In the genomic region with DNA sequence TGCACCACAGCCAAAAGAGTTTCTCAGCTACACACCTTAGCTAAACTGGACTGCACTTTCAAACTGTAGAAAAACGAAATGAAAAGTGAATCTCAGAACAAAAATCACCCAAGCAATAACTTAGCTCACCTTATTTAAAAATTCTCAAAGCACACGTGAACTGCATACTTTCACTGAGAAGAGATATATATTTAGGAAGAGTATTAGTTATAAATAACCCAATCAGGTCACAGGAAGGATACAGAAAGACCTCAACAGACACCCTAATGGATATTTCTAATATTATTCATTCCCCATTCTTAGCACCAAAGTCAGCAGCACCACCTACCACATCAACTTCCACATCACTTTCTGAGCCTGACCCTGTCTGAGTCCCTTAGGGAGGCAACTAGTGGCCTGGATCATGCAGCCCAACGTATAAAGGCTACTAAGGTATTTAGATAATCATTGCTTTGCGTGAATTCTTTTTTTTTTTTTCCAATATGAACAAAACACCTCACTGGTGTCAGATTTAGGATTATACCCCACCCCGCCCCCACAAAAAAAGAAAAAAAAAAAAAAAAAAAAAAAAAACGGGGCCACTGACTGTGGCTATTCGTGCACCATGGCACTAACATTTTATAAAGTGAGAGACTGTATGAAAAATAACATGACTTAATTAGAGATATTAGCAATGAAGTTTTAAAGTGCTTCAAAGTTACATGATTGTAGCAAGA, we compare ENCODE assay signal across 8 cellular contexts. TPM values are rescaled to one million over a fixed set of nuclear protein-coding genes. Genes with fewer than 3 reads are reported as not detected.
DNase-seq lines count a peak whose midpoint lies in the region; ATAC-seq and TF ChIP-seq lines count a peak whose summit lies in the region.

No MANE protein-coding gene starts in this region.

- peaks cover 2% of the 10 kb centered on the region for H3K9me3 Mint-ChIP-seq in neural progenitor cell

- H4K20me1 ChIP-seq in mammary epithelial cell (ENCODE audit: insufficient read depth, low read length) (no peaks in the 10 kb centered on the region), neural progenitor cell (ENCODE audit: low read depth) (peaks cover 27% of the 10 kb centered on the region)

- H3K9ac ChIP-seq in mammary epithelial cell (ENCODE audit: insufficient read depth, low read length), result peak overlapping the region; percentile 57
- H3K9ac ChIP-seq in neural progenitor cell, result no peak overlapping the region

- WGBS in mammary epithelial cell (ENCODE audit: low coverage, missing lambda C conversion rate), result 24% methylated on average over 7 of the region's 7 CpGs
- WGBS in testis, 2 donors, result 39 to 41% methylated on average over 7 of the region's 7 CpGs

- H3F3A ChIP-seq in neural progenitor cell (ENCODE audit: low read depth), result peaks cover 7% of the 10 kb centered on the region

- peak overlapping the region; percentile 97 for H3K4me3 Mint-ChIP-seq in neural progenitor cell

- peaks cover 4% of the 10 kb centered on the region for H3K36me3 Mint-ChIP-seq in neural progenitor cell

- H3K4me2 ChIP-seq in mammary epithelial cell (ENCODE audit: insufficient read depth, low read depth, low read length) (peak overlapping the region; percentile 94), neural progenitor cell (peak overlapping the region; percentile 83)

- CTCF ChIA-PET in mammary epithelial cell (lab: Charles Lee; ENCODE audit: low non-redundant PET), result interaction anchor here (0.6 kb wide), 3 partner anchors 19 to 132 kb away, joined by 3 to 4 read pairs (median 4); no protein-coding TSS in a partner anchor

- in situ Hi-C loops in ACHN (cut with HindIII; ENCODE audit: low pct_ligation_motif_present, low pct_unique_long_range_greater_than_20kb, low sequenced_read_pairs) (no loop called here), mammary epithelial cell (cut with MboI; ENCODE audit: low sequenced_read_pairs in 2 of 2) (no loop called here)

- no peaks in the 10 kb centered on the region for H3K27me3 Mint-ChIP-seq in neural progenitor cell (ENCODE audit: insufficient read depth, low read depth)

- ATAC-seq in GM18868 (IDR thresholded peaks at IDR 0.05; ENCODE audit: unreplicated experiment) (peak; percentile 30), HG03439 (IDR thresholded peaks at IDR 0.05; ENCODE audit: unreplicated experiment) (peak; percentile 27)

- H3K9me3 ChIP-seq in mammary epithelial cell (replicated peaks; ENCODE audit: insufficient read depth, low read length) (no peaks in the 10 kb centered on the region), neural progenitor cell (ENCODE audit: low read depth) (no peaks in the 10 kb centered on the region), testis (no peaks in the 10 kb centered on the region)

- H3K27me3 ChIP-seq in mammary epithelial cell (ENCODE audit: insufficient read depth, low read length) (no peaks in the 10 kb centered on the region), neural progenitor cell (no peaks in the 10 kb centered on the region), testis (no peaks in the 10 kb centered on the region)

- dilution Hi-C loops in mammary epithelial cell (cut with HindIII; ENCODE audit: low sequenced_read_pairs), result no loop called here

- intact Hi-C loops in mammary epithelial cell (cut with micrococcal nuclease), result no loop called here
- intact Hi-C loops in testis (cut with DNase I; ENCODE audit: low total_unique reads), result no loop called here

- no peak for TF ChIP-seq POLR2A in testis (IDR thresholded peaks at IDR 0.05)

- TF ChIP-seq CTCF in mammary epithelial cell (conservative IDR thresholded peaks at IDR 0.05 in 1 of 2, IDR thresholded peaks at IDR 0.05 in 1 of 2; ENCODE audit: extremely low read depth in 1 of 2, insufficient read depth in 1 of 2, low read depth in 1 of 2, low read length in 2 of 2) (no peak), neural progenitor cell (IDR thresholded peaks at IDR 0.05) (no peak), testis (IDR thresholded peaks at IDR 0.05) (no peak)

- H3K4me3 ChIP-seq in mammary epithelial cell (replicated peaks in 1 of 3; ENCODE audit: insufficient read depth in 1 of 3, low read depth in 2 of 3, low read length in 3 of 3), result peak overlapping the region; percentile 10 to 50 (median 36)
- peak overlapping the region; percentile 96 for H3K4me3 ChIP-seq in neural progenitor cell
- peak overlapping the region in 1 of 2 donors; percentile 98 for H3K4me3 ChIP-seq in testis

- H3K79me2 ChIP-seq in mammary epithelial cell (ENCODE audit: insufficient read depth, low read length) (peaks cover 75% of the 10 kb centered on the region), neural progenitor cell (ENCODE audit: low read depth) (peaks cover 75% of the 10 kb centered on the region)

- H2AFZ ChIP-seq in mammary epithelial cell (ENCODE audit: low read depth, low read length) (no peak overlapping the region), neural progenitor cell (replicated peaks) (no peak overlapping the region)

- H3K4me1 Mint-ChIP-seq in neural progenitor cell, result peaks cover 16% of the 10 kb centered on the region

- H3K4me1 ChIP-seq in mammary epithelial cell (ENCODE audit: insufficient read depth, low read length), result peaks cover 27% of the 10 kb centered on the region
- peaks cover 8% of the 10 kb centered on the region for H3K4me1 ChIP-seq in neural progenitor cell
- H3K4me1 ChIP-seq in testis, result peaks cover 6% of the 10 kb centered on the region

- H3K27ac ChIP-seq in mammary epithelial cell (ENCODE audit: insufficient read depth, low read depth, low read length) (peak overlapping the region; percentile 100), neural progenitor cell (no peak overlapping the region), testis (no peak overlapping the region)

- no peak overlapping the region for H3K27ac Mint-ChIP-seq in neural progenitor cell

- DNase-seq in ACHN (peak; percentile 53), mammary epithelial cell (peak; percentile 44), neural progenitor cell (ENCODE audit: low spot score) (no peak), iPS-NIHi7 (ENCODE audit: extremely low spot score) (no peak), testis (no peak), NCI-H2081 (lab: John Stamatoyannopoulos, UW) (no peak)

- H3K36me3 ChIP-seq in mammary epithelial cell (ENCODE audit: insufficient read depth, low read length), result peaks cover 2% of the 10 kb centered on the region
- H3K36me3 ChIP-seq in neural progenitor cell, result no peaks in the 10 kb centered on the region
- no peaks in the 10 kb centered on the region for H3K36me3 ChIP-seq in testis (ENCODE audit: low read depth, missing control alignments)

- BruUV-seq in mammary epithelial cell (replicated peaks; lab: Mats Ljungman, UMichigan), result no TSS peak

RNA-seq across cellular contexts. Expression of a gene that starts 2.6 kb away (rescaled TPM):
- total RNA-seq in mammary epithelial cell, result 10 to 100 TPM; 55.2 to 72.6 TPM
- 58.1 TPM for polyA plus RNA-seq in mammary epithelial cell
- 33.0 TPM for polyA minus RNA-seq in mammary epithelial cell
- 35.1 and 43.1 TPM in 2 replicates for total RNA-seq in neural progenitor cell (ENCODE audit: low replicate concordance)
- 10 to 100 TPM; 48.0 to 67.6 TPM for total RNA-seq in testis
- 34.6 TPM for polyA plus RNA-seq in testis (ENCODE audit: insufficient read depth, low read depth, low replicate concordance)

Comparison
In these comparisons a context has a peak if more than half of its experiments do, and no peak if none do; other contexts are left out.
1. DNase-seq: peak in ACHN (single experiment) and mammary epithelial cell (single experiment); none in neural progenitor cell (single experiment), iPS-NIHi7 (single experiment), testis (single experiment) and NCI-H2081 (0 of 2).